Comparison of ENCODE assay signal across 8 cellular contexts in the genomic region with DNA sequence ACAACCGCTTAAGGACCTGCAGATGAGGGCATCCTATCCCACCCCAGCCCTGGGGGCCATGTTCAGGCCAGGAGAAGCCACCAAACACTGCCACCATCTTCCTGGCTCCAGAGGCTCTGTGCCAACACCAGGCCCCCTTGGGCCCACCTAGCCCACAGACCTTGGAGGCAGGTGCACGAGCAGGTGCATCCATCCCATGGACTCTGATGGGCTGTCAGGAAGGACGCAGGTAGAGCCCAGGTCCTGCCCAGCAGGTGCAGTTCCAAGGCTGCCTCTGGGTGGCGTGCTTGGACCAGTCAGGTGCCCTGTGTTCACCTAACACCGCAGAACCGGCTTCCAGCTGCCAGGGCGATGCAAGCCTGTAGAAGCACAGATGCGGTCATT. TPM values are rescaled to one million over a fixed set of nuclear protein-coding genes. Genes with fewer than 3 reads are reported as not detected.
DNase-seq lines count a peak whose midpoint lies in the region; ATAC-seq lines count a peak whose summit lies in the region.

No MANE protein-coding gene starts in this region.

- no peaks in the 10 kb centered on the region for H3K9me3 Mint-ChIP-seq in activated naive CD4-positive, alpha-beta T cell treated with anti-CD3 and anti-CD28 coated beads, Interleukin-2, amount 50 U/mL, for 72 hours

- no peak overlapping the region for H3K27ac Mint-ChIP-seq in activated naive CD4-positive, alpha-beta T cell treated with anti-CD3 and anti-CD28 coated beads, Interleukin-2, amount 50 U/mL, for 72 hours

- DNase-seq in NCI-H1436 (lab: John Stamatoyannopoulos, UW) (peak; percentile 47), NCI-H1436 treated with DMSO at 0.1 percent for 48 hours (lab: John Stamatoyannopoulos, UW) (no peak), OCI-M1 (lab: John Stamatoyannopoulos, UW) (peak; percentile 59), left kidney (ENCODE audit: low read depth, low spot score) (peak; percentile 91)
- peak; percentile 63 to 87 for DNase-seq in activated naive CD4-positive, alpha-beta T cell treated with anti-CD3 and anti-CD28 coated beads, Interleukin-2, amount 50 U/mL, for 72 hours (ENCODE audit: low spot score in 2 of 2)
- peak; percentile 54 for DNase-seq in stimulated activated CD8-positive, alpha-beta memory T cell treated with anti-CD3 and anti-CD28 coated beads, Interleukin-4, amount 100 ng/mL, for 24 hours (ENCODE audit: low read depth)
- DNase-seq in effector CD4-positive, alpha-beta T cell: no peak

- H3K36me3 Mint-ChIP-seq in activated naive CD4-positive, alpha-beta T cell treated with anti-CD3 and anti-CD28 coated beads, Interleukin-2, amount 50 U/mL, for 72 hours: no peaks in the 10 kb centered on the region

- ATAC-seq in activated naive CD4-positive, alpha-beta T cell treated with anti-CD3 and anti-CD28 coated beads, Interleukin-2, amount 50 U/mL, for 72 hours: peak; percentile 84 to 87
- ATAC-seq in HG03469 (IDR thresholded peaks at IDR 0.05; ENCODE audit: unreplicated experiment): no peak

RNA-seq across cellular contexts. Expression of gene PDE6B, which starts 22.8 kb away (rescaled TPM):
- 10 to 100 TPM in 1 of 2 donors, 1 to 10 TPM in 1; 8.4 to 16.6 TPM for total RNA-seq in activated naive CD4-positive, alpha-beta T cell treated with anti-CD3 and anti-CD28 coated beads, Interleukin-2, amount 50 U/mL, for 72 hours

RNA-seq across cellular contexts. Expression of gene TMEM271, which starts 26.5 kb away (rescaled TPM):
- total RNA-seq in activated naive CD4-positive, alpha-beta T cell treated with anti-CD3 and anti-CD28 coated beads, Interleukin-2, amount 50 U/mL, for 72 hours: not detected

Comparison
In these comparisons a context has a peak if more than half of its experiments do, and no peak if none do; other contexts are left out.
1. DNase-seq: peak in NCI-H1436 (single experiment), OCI-M1 (single experiment), activated naive CD4-positive, alpha-beta T cell treated with anti-CD3 and anti-CD28 coated beads, Interleukin-2, amount 50 U/mL, for 72 hours (2 of 2), left kidney (single experiment) and stimulated activated CD8-positive, alpha-beta memory T cell treated with anti-CD3 and anti-CD28 coated beads, Interleukin-4, amount 100 ng/mL, for 24 hours (single experiment); none in NCI-H1436 treated with DMSO at 0.1 percent for 48 hours (single experiment) and effector CD4-positive, alpha-beta T cell (single experiment).